ENCODE assay signal across 8 cellular contexts in genomic region chr16:14833873-14834248, GRCh38. TPM values are rescaled to one million over a fixed set of nuclear protein-coding genes. Genes with fewer than 3 reads are reported as not detected.
A peak's percentile ranks its signal among the peaks of the same experiment; 100 is the strongest.
DNase-seq lines count a peak whose midpoint lies in the region; ATAC-seq and TF ChIP-seq lines count a peak whose summit lies in the region.
"Not testable (repeated sequence)": the region's sequence is repeated elsewhere in the genome, so short reads cannot be mapped to it uniquely, and the experiment has no call there.

No MANE protein-coding gene starts in this region.

- H3K4me3 ChIP-seq in SJSA1: peak overlapping the region; percentile 36
- H3K4me3 ChIP-seq in breast epithelium: peak overlapping the region in 2 of 3 donors; percentile 38 to 46

- not testable (repeated sequence) for H3K4me1 Mint-ChIP-seq in Calu3 (ENCODE audit: low read depth, unreplicated experiment); stimulated activated memory B cell treated with anti-CD40 and anti-IgM and Interleukin-4, amounts not matched to agents 10 μg/mL and 1 μg/mL and 100 μg/mL, for 72 hours

- peak overlapping the region; percentile 44 for H3K4me3 Mint-ChIP-seq in Calu3 (ENCODE audit: low read depth, unreplicated experiment)
- H3K4me3 Mint-ChIP-seq in stimulated activated memory B cell treated with anti-CD40 and anti-IgM and Interleukin-4, amounts not matched to agents 10 μg/mL and 1 μg/mL and 100 μg/mL, for 72 hours: not testable (repeated sequence)

- H3K27ac Mint-ChIP-seq in Calu3 (ENCODE audit: unreplicated experiment); stimulated activated memory B cell treated with anti-CD40 and anti-IgM and Interleukin-4, amounts not matched to agents 10 μg/mL and 1 μg/mL and 100 μg/mL, for 72 hours: not testable (repeated sequence)

- H3K4me1 ChIP-seq in SJSA1 (replicated peaks); breast epithelium: not testable (repeated sequence)

- H3K36me3 ChIP-seq in SJSA1, breast epithelium: not testable (repeated sequence)

- TF ChIP-seq CTCF in Calu3 (IDR thresholded peaks at IDR 0.05; ENCODE audit: unreplicated experiment); breast epithelium (IDR thresholded peaks at IDR 0.05): not testable (repeated sequence)

- CTCF ChIA-PET in Calu3 (lab: Charles Lee): not testable (repeated sequence)

- not testable (repeated sequence) for DNase-seq in Calu3; SJSA1 (ENCODE audit: low read depth in 1 of 2, low spot score in 2 of 2); breast epithelium (ENCODE audit: low spot score in 2 of 2); left colon

- intact Hi-C loops in Calu3 (cut with micrococcal nuclease; ENCODE audit: unreplicated experiment); breast epithelium (cut with DNase I; ENCODE audit: low total_unique reads); left colon (cut with DNase I, micrococcal nuclease): not testable (repeated sequence)

- H3K9me3 ChIP-seq in SJSA1 (replicated peaks); breast epithelium: not testable (repeated sequence)

- BruUV-seq in Calu3 (replicated peaks; lab: Mats Ljungman, UMichigan): TSS peak; percentile 47

- H3K9me3 Mint-ChIP-seq in Calu3 (ENCODE audit: low read depth, unreplicated experiment); stimulated activated memory B cell treated with anti-CD40 and anti-IgM and Interleukin-4, amounts not matched to agents 10 μg/mL and 1 μg/mL and 100 μg/mL, for 72 hours: not testable (repeated sequence)

- ATAC-seq in GM19438 (IDR thresholded peaks at IDR 0.05; ENCODE audit: low read depth, unreplicated experiment): peak; percentile 29
- peak; percentile 41 for ATAC-seq in HG02588 (IDR thresholded peaks at IDR 0.05; ENCODE audit: unreplicated experiment)
- ATAC-seq in HG03175 (IDR thresholded peaks at IDR 0.05; ENCODE audit: unreplicated experiment): peak; percentile 37
- ATAC-seq in left colon: peak; percentile 57
- ATAC-seq in stimulated activated memory B cell treated with anti-CD40 and anti-IgM and Interleukin-4, amounts not matched to agents 10 μg/mL and 1 μg/mL and 100 μg/mL, for 72 hours: peak; percentile 65

- H3K27me3 ChIP-seq in SJSA1 (replicated peaks); breast epithelium: not testable (repeated sequence)

- H3K27me3 Mint-ChIP-seq in Calu3 (ENCODE audit: unreplicated experiment); stimulated activated memory B cell treated with anti-CD40 and anti-IgM and Interleukin-4, amounts not matched to agents 10 μg/mL and 1 μg/mL and 100 μg/mL, for 72 hours: not testable (repeated sequence)

- not testable (repeated sequence) for TF ChIP-seq POLR2A in breast epithelium (IDR thresholded peaks at IDR 0.05)

- not testable (repeated sequence) for H3K27ac ChIP-seq in SJSA1, breast epithelium

- not testable (repeated sequence) for H3K36me3 Mint-ChIP-seq in Calu3 (ENCODE audit: insufficient read depth, unreplicated experiment); stimulated activated memory B cell treated with anti-CD40 and anti-IgM and Interleukin-4, amounts not matched to agents 10 μg/mL and 1 μg/mL and 100 μg/mL, for 72 hours

RNA-seq across cellular contexts. Expression of gene NOMO1, which starts 0.3 kb away (rescaled TPM):
- total RNA-seq in Calu3 (2022): 172 and 199 TPM in 2 replicates
- 143 and 191 TPM in 2 replicates for total RNA-seq in SJSA1 (2014; rRNA removed; shearing (Covaris generic))
- 10 to 100 TPM; 38.1 to 49.2 (median 48.3) TPM for total RNA-seq in breast epithelium
- total RNA-seq in left colon: 10 to 100 TPM; 82.1 to 85.3 TPM
